9 cellular contexts compared by ENCODE assay signal in the genomic region with DNA sequence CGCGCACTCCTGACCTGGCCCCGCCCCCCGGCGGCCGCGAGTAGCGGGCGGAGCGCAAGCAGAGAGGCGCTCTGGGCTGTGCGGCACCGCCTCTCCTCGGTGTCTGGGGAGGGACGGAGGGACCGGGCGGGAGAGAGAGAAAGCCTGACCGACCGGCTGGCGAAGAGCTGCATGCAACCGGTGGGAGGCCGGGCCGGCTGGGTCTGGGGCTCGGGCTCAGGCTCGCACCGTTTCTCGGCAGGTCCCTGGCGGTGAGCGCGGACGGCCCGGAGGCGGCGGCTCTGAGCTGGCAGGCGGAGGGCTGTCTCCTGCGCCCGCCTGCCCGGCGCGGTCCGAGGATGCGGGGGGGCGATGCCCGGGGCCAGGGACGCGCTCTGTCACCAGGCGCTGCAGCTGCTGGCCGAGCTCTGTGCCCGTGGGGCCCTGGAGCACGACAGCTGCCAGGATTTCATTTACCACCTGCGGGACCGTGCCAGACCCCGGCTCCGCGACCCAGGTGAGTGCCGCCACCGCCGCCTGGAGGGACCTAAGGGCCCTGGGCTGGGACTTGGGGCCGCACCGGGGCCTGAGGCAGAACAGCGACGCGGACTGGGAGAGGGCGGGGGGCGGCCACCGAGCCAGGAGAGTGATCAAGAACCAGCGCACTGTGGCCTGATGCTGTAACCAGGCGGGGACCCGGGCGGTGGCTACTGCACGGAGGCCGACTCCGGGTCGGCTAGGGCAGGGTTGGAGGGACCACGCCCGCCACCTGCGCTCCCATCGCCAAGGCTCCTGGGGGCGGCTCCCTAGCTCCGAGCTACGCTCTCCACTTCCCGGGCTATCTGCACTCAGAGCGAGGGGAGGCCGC. TPM values are rescaled to one million over a fixed set of nuclear protein-coding genes. Genes with fewer than 3 reads are reported as not detected.
A peak's percentile ranks its signal among the peaks of the same experiment; 100 is the strongest.
DNase-seq lines count a peak whose midpoint lies in the region; ATAC-seq, FAIRE-seq and TF ChIP-seq lines count a peak whose summit lies in the region.
"Had no signal": no experiment of that assay in that cellular context is flagged by ENCODE, and none has a peak within 500 bp of the region (broad histone marks: within the 10 kb centered on the region; RNA-seq: fewer than 3 reads in every experiment).

A gene with protein sequence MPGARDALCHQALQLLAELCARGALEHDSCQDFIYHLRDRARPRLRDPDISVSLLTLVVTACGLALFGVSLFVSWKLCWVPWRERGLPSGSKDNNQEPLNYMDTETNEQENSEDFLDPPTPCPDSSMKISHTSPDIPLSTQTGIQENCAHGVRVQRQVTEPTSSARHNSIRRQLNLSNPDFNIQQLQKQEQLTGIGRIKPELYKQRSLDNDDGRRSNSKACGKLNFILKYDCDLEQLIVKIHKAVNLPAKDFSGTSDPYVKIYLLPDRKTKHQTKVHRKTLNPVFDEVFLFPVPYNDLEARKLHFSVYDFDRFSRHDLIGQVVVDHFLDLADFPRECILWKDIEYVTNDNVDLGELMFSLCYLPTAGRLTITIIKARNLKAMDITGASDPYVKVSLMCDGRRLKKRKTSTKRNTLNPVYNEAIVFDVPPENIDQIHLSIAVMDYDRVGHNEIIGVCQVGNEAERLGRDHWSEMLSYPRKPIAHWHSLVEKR (plus strand): TSS at position 69 of the 847 bp plus-strand sequence. CDS start 283 bp downstream, at position 352.

- H3K36me3 ChIP-seq in tibial artery: no peaks in the 10 kb centered on the region

- no peak for TF ChIP-seq POLR2A in GM12891 (IDR thresholded peaks at IDR 0.05; ENCODE audit: low read depth, low read length)

- H3K9me3 Mint-ChIP-seq in mesothelial cell of epicardium: peaks cover 14% of the 10 kb centered on the region

- intact Hi-C loops in tibial artery (cut with DNase I; ENCODE audit: low total_unique reads): no loop called here

- H3K27me3 Mint-ChIP-seq in T-helper 17 cell: peaks cover 49% of the 10 kb centered on the region
- peaks cover 58% of the 10 kb centered on the region for H3K27me3 Mint-ChIP-seq in mesothelial cell of epicardium (ENCODE audit: low read depth)

- no peak for TF ChIP-seq CTCF in epithelial cell of proximal tubule (conservative IDR thresholded peaks at IDR 0.05; ENCODE audit: low read depth, low read length)
- no peak for TF ChIP-seq CTCF in mesothelial cell of epicardium (IDR thresholded peaks at IDR 0.05; ENCODE audit: unreplicated experiment)
- no peak for TF ChIP-seq CTCF in tibial artery (IDR thresholded peaks at IDR 0.05)

- H3K4me1 ChIP-seq in tibial artery: peaks cover 0 to 18% (median 13%) of the 10 kb centered on the region in 4 donors

- no peak for FAIRE-seq in GM12891 (lab: Jason Lieb, UNC)

- H3K27me3 ChIP-seq in tibial artery: peaks cover 0 to 25% of the 10 kb centered on the region in 2 donors

- DNase-seq in GM12891 (ENCODE audit: insufficient read length, low spot score) (peak; percentile 50), T-helper 17 cell (peak in 1 of 3 donors; percentile 11), epithelial cell of proximal tubule (ENCODE audit: low read depth) (no peak), mesothelial cell of epicardium (ENCODE audit: low spot score in 2 of 2, unreplicated experiment in 2 of 2) (peak; percentile 44 to 75), tibial artery (peak in 1 of 2 donors; percentile 62), T-helper 9 cell (no peak), glomerular visceral epithelial cell (ENCODE audit: extremely low spot score) (no peak)

- no peak within 1 kb of the TSS for H3K27ac ChIP-seq in tibial artery

- ATAC-seq in HG02852 (IDR thresholded peaks at IDR 0.05; ENCODE audit: unreplicated experiment) (peak; percentile 84), T-helper 17 cell (peak; percentile 50)

- H3K36me3 Mint-ChIP-seq in T-helper 17 cell (ENCODE audit: low read depth): peaks cover 2% of the 10 kb centered on the region
- H3K36me3 Mint-ChIP-seq in mesothelial cell of epicardium: no peaks in the 10 kb centered on the region

- H3K9me3 ChIP-seq in T-helper 17 cell (ENCODE audit: control insufficient read depth, low read length, poor library complexity, severe bottlenecking): no peaks in the 10 kb centered on the region
- no peaks in the 10 kb centered on the region for H3K9me3 ChIP-seq in tibial artery

- H3K4me3 ChIP-seq in epithelial cell of proximal tubule (ENCODE audit: low read depth, low read length) (peak within 1 kb of the TSS; percentile 53), tibial artery (peak within 1 kb of the TSS; percentile 45 to 57)

- H3K27ac Mint-ChIP-seq in T-helper 17 cell: no peak within 1 kb of the TSS
- no peak within 1 kb of the TSS for H3K27ac Mint-ChIP-seq in mesothelial cell of epicardium

- H3K4me1 Mint-ChIP-seq in T-helper 17 cell (no peaks in the 10 kb centered on the region), mesothelial cell of epicardium (peaks cover 8% of the 10 kb centered on the region)

- H3K4me3 Mint-ChIP-seq in T-helper 17 cell (peak within 1 kb of the TSS; percentile 72), mesothelial cell of epicardium (peak within 1 kb of the TSS; percentile 84)

TF ChIP-seq in GM12891, 5 proteins besides CTCF, POLR2A, EP300 and RAD21:
- TF ChIP-seq POLR2AphosphoS5 (IDR thresholded peaks at IDR 0.05; ENCODE audit: low read depth, low read length) (no peak), SPI1 (IDR thresholded peaks at IDR 0.05; ENCODE audit: low read depth, low read length) (no peak), TAF1 (IDR thresholded peaks at IDR 0.05; ENCODE audit: low read depth, low read length) (no peak), PAX5 (IDR thresholded peaks at IDR 0.05; ENCODE audit: insufficient read depth, low read length, severe bottlenecking) (no peak), POU2F2 (IDR thresholded peaks at IDR 0.05; ENCODE audit: low read depth, low read length) (no peak)

RNA-seq across cellular contexts. Expression of the gene that starts here (rescaled TPM):
- not detected for polyA plus RNA-seq in GM12891 (2012; ENCODE audit: low read depth, missing spikeins)
- total RNA-seq in T-helper 17 cell (not detected), epithelial cell of proximal tubule (0.29 and 0.46 TPM in 2 replicates), mesothelial cell of epicardium (3.4 to 3.8 TPM (median 3.7 TPM) in 3 replicates)
- total RNA-seq: T-helper 2 cell treated with Interferon-gamma antibody and Interleukin-4, amounts not matched to agents 100 ng/mL and 5 ng/mL, for 36 hours had no signal

Comparison
In these comparisons a context has a peak if more than half of its experiments do, and no peak if none do; other contexts are left out.
1. Peak in ATAC-seq in T-helper 17 cell; RNA of the gene not detected or under 1 TPM.
2. DNase-seq: peak in GM12891 (single experiment) and mesothelial cell of epicardium (2 of 2); none in epithelial cell of proximal tubule (single experiment), T-helper 9 cell (single experiment) and glomerular visceral epithelial cell (single experiment).